8 cellular contexts compared by ENCODE assay signal in the genomic region with DNA sequence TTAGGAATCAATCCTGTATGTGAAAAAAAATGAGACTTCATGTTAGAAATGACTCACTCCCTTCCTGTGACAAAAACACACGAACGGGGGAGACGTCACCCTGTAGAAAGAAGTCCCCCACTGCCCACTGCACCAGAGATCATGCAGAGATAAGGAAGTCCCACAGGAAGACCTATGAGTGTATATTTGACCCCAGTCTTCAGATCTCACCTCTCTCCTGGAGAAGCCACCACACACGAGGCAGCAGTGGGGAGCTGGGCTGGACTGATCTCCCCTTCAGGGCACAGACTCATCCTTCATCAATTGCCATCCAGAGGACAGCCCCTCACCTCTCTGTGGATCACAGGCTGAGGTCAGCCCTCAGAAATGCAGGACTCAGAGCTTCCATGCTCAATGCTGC. TPM values are rescaled to one million over a fixed set of nuclear protein-coding genes. Genes with fewer than 3 reads are reported as not detected.
DNase-seq lines count a peak whose midpoint lies in the region; ATAC-seq, FAIRE-seq and TF ChIP-seq lines count a peak whose summit lies in the region.
"Not testable (repeated sequence)": the region's sequence is repeated elsewhere in the genome, so short reads cannot be mapped to it uniquely, and the experiment has no call there.

No MANE protein-coding gene starts in this region.

- not testable (repeated sequence) for H3K56ac ChIP-seq in IMR-90 (ENCODE audit: extremely low read depth, insufficient read depth, low read length); mesendoderm (ENCODE audit: low read length)

- TF ChIP-seq CTCF in IMR-90 (conservative IDR thresholded peaks at IDR 0.05; ENCODE audit: low read depth, low read length); activated B cell treated with CpG ODN at 0.5 μM for 24 hours (IDR thresholded peaks at IDR 0.05); astrocyte (IDR thresholded peaks at IDR 0.05; ENCODE audit: insufficient read depth, low read depth, low read length); fibroblast of lung (conservative IDR thresholded peaks at IDR 0.05 in 1 of 2, IDR thresholded peaks at IDR 0.05 in 1 of 2; ENCODE audit: low read depth in 1 of 2, low read length in 2 of 2): not testable (repeated sequence)

- peaks cover 13% of the 10 kb centered on the region for H3K36me3 ChIP-seq in CD8-positive, alpha-beta memory T cell (ENCODE audit: insufficient read depth, low read length)
- peaks cover 21% of the 10 kb centered on the region for H3K36me3 ChIP-seq in IMR-90 (ENCODE audit: control insufficient read depth, insufficient read depth, low read length)
- H3K36me3 ChIP-seq in astrocyte (ENCODE audit: insufficient read depth, low read length); fibroblast of lung (ENCODE audit: control insufficient read depth, insufficient read depth, low read length); mesendoderm (ENCODE audit: control insufficient read depth, insufficient read depth, low read length): not testable (repeated sequence)

- H4K8ac ChIP-seq in IMR-90 (ENCODE audit: low read depth in 2 of 2, low read length in 2 of 2) = peak overlapping the region in 1 of 2 experiments; percentile 42; a peak in 2 of 4 replicates
- H4K8ac ChIP-seq in mesendoderm (ENCODE audit: low read depth, low read length) = not testable (repeated sequence)

- H2BK5ac ChIP-seq in IMR-90 (ENCODE audit: low read depth, low read length, poor library complexity, severe bottlenecking); mesendoderm (ENCODE audit: low read length): not testable (repeated sequence)

- H3K9me1 ChIP-seq in IMR-90 (ENCODE audit: insufficient read depth, low read length) = not testable (repeated sequence)

- not testable (repeated sequence) for H2BK20ac ChIP-seq in IMR-90 (ENCODE audit: low read depth, low read length)

- peak overlapping the region; percentile 57 to 94 (median 87) for H3K27ac Mint-ChIP-seq in CD8-positive, alpha-beta memory T cell
- H3K27ac Mint-ChIP-seq in activated B cell treated with CpG ODN at 0.5 μM for 24 hours = peak overlapping the region; percentile 46
- H3K27ac Mint-ChIP-seq in activated T-cell treated with anti-CD3 and anti-CD28 coated beads, Interleukin-2, amount 50 U/mL, for 72 hours = peak overlapping the region; percentile 81
- peak overlapping the region; percentile 50 for H3K27ac Mint-ChIP-seq in astrocyte (ENCODE audit: unreplicated experiment)

- H3K4me1 ChIP-seq in CD8-positive, alpha-beta memory T cell (ENCODE audit: insufficient read depth, low read length); astrocyte (ENCODE audit: insufficient read depth, low read length); fibroblast of lung (ENCODE audit: control insufficient read depth, extremely low read depth, insufficient read depth, low read length); mesendoderm (ENCODE audit: control insufficient read depth, low read depth, low read length): not testable (repeated sequence)
- peaks cover 12% of the 10 kb centered on the region for H3K4me1 ChIP-seq in IMR-90 (ENCODE audit: control insufficient read depth, insufficient read depth, low read length)

- not testable (repeated sequence) for H4K5ac ChIP-seq in IMR-90 (ENCODE audit: low read depth, low read length); mesendoderm (ENCODE audit: low read length)

- not testable (repeated sequence) for TF ChIP-seq POLR2A in IMR-90 (IDR thresholded peaks at IDR 0.05; ENCODE audit: low read depth, low read length)

- not testable (repeated sequence) for H2AK9ac ChIP-seq in IMR-90 (replicated peaks; ENCODE audit: low read depth, low read length, poor library complexity)

- not testable (repeated sequence) for H3K79me2 ChIP-seq in astrocyte (ENCODE audit: insufficient read depth, low read length); fibroblast of lung (ENCODE audit: control insufficient read depth, insufficient read depth, low read length); mesendoderm (ENCODE audit: control insufficient read depth, insufficient read depth, low read length)

- intact Hi-C loops in IMR-90 (cut with micrococcal nuclease); activated B cell treated with CpG ODN at 0.5 μM for 24 hours (cut with micrococcal nuclease): not testable (repeated sequence)

- not testable (repeated sequence) for BruUV-seq in IMR-90 (replicated peaks; lab: Mats Ljungman, UMichigan)

- peaks cover 21 to 60% (median 46%) of the 10 kb centered on the region in 3 donors for H3K36me3 Mint-ChIP-seq in CD8-positive, alpha-beta memory T cell
- H3K36me3 Mint-ChIP-seq in activated B cell treated with CpG ODN at 0.5 μM for 24 hours (ENCODE audit: low read depth) (peaks cover 76% of the 10 kb centered on the region), astrocyte (ENCODE audit: low read depth, unreplicated experiment) (peaks cover 54% of the 10 kb centered on the region)
- peaks cover 31 to 67% of the 10 kb centered on the region in 2 donors for H3K36me3 Mint-ChIP-seq in activated T-cell treated with anti-CD3 and anti-CD28 coated beads, Interleukin-2, amount 50 U/mL, for 72 hours (ENCODE audit: insufficient read depth in 2 of 2)

- in situ Hi-C loops in IMR-90 (cut with MboI; ENCODE audit: low sequenced_read_pairs) = not testable (repeated sequence)

- H4K91ac ChIP-seq in IMR-90 (ENCODE audit: insufficient read depth, low read depth, low read length) = not testable (repeated sequence)

- not testable (repeated sequence) for H3K9ac ChIP-seq in IMR-90 (ENCODE audit: low read depth, low read length); astrocyte (ENCODE audit: low read length); fibroblast of lung (ENCODE audit: insufficient read depth, low read length); mesendoderm (ENCODE audit: low read length)

- H3K14ac ChIP-seq in IMR-90 (replicated peaks; ENCODE audit: low read depth, low read length) = not testable (repeated sequence)

- H3K4me1 Mint-ChIP-seq in CD8-positive, alpha-beta memory T cell = peaks cover 21 to 42% (median 28%) of the 10 kb centered on the region in 3 donors
- H3K4me1 Mint-ChIP-seq in activated B cell treated with CpG ODN at 0.5 μM for 24 hours = not testable (repeated sequence)
- H3K4me1 Mint-ChIP-seq in activated T-cell treated with anti-CD3 and anti-CD28 coated beads, Interleukin-2, amount 50 U/mL, for 72 hours (ENCODE audit: low read depth) = peaks cover 28% of the 10 kb centered on the region
- H3K4me1 Mint-ChIP-seq in astrocyte (ENCODE audit: low read depth, unreplicated experiment) = peaks cover 15% of the 10 kb centered on the region

- H3K4ac ChIP-seq in IMR-90 (ENCODE audit: low read depth, low read length); mesendoderm (ENCODE audit: low read depth, low read length): not testable (repeated sequence)

- H2BK120ac ChIP-seq in IMR-90 (ENCODE audit: low read depth, low read length); mesendoderm (ENCODE audit: low read depth, low read length): not testable (repeated sequence)

- H3K27me3 ChIP-seq in CD8-positive, alpha-beta memory T cell (ENCODE audit: insufficient read depth, low read length, poor library complexity, severe bottlenecking); IMR-90 (ENCODE audit: control insufficient read depth, insufficient read depth, low read length); astrocyte (ENCODE audit: insufficient read depth, low read length); fibroblast of lung (ENCODE audit: control insufficient read depth, insufficient read depth, low read length); mesendoderm (ENCODE audit: insufficient read depth, low read length, poor library complexity): not testable (repeated sequence)

- H3K4me3 ChIP-seq in CD8-positive, alpha-beta memory T cell (ENCODE audit: low read length); IMR-90 (ENCODE audit: insufficient read depth, low read depth, low read length); astrocyte (ENCODE audit: insufficient read depth, low read depth, low read length); fibroblast of lung (replicated peaks in 1 of 4; ENCODE audit: control extremely low read depth in 1 of 4, insufficient read depth in 1 of 4, low read depth in 3 of 4, low read length in 4 of 4); mesendoderm (ENCODE audit: low read length): not testable (repeated sequence)

- not testable (repeated sequence) for FAIRE-seq in astrocyte (lab: Jason Lieb, UNC)

- not testable (repeated sequence) for H2AFZ ChIP-seq in IMR-90 (replicated peaks; ENCODE audit: low read length, poor library complexity); astrocyte (ENCODE audit: low read depth, low read length); fibroblast of lung (ENCODE audit: low read length)

- DNase-seq in CD8-positive, alpha-beta memory T cell = peak in 4 of 5 donors; percentile 13 to 59 (median 32)
- DNase-seq in IMR-90 (peak; percentile 73), astrocyte (ENCODE audit: low read depth) (peak; percentile 10), fibroblast of lung (ENCODE audit: low read depth in 2 of 2) (peak; percentile 5 to 18), mesendoderm (peak; percentile 85)
- not testable (repeated sequence) for DNase-seq in activated B cell treated with CpG ODN at 0.5 μM for 24 hours
- peak; percentile 50 to 56 for DNase-seq in activated T-cell treated with anti-CD3 and anti-CD28 coated beads, Interleukin-2, amount 50 U/mL, for 72 hours
- peak; percentile 8 for DNase-seq in stimulated activated CD4-positive, alpha-beta T cell treated with anti-CD3 and anti-CD28 coated beads, Interleukin-4, amount 100 ng/mL, for 24 hours

- not testable (repeated sequence) for H3K79me1 ChIP-seq in IMR-90 (ENCODE audit: low read depth in 1 of 2, low read length in 2 of 2); mesendoderm (ENCODE audit: low read length)

- dilution Hi-C loops in IMR-90 (cut with HindIII; ENCODE audit: low sequenced_read_pairs, unreplicated experiment) = not testable (repeated sequence)

- not testable (repeated sequence) for H4K20me1 ChIP-seq in IMR-90 (ENCODE audit: insufficient read depth, low read length); astrocyte (ENCODE audit: insufficient read depth, low read length); fibroblast of lung (ENCODE audit: control insufficient read depth, extremely low read depth, insufficient read depth, low read length)

- H3K27me3 Mint-ChIP-seq in CD8-positive, alpha-beta memory T cell; activated B cell treated with CpG ODN at 0.5 μM for 24 hours; activated T-cell treated with anti-CD3 and anti-CD28 coated beads, Interleukin-2, amount 50 U/mL, for 72 hours (ENCODE audit: low read depth); astrocyte (ENCODE audit: low read depth, unreplicated experiment): not testable (repeated sequence)

- CTCF ChIA-PET in CD8-positive, alpha-beta memory T cell (lab: Charles Lee); IMR-90 (lab: Yijun Ruan, JAX); activated B cell treated with CpG ODN at 0.5 μM for 24 hours (lab: Charles Lee): not testable (repeated sequence)

- not testable (repeated sequence) for H3K18ac ChIP-seq in IMR-90 (ENCODE audit: low read depth, low read length); mesendoderm (ENCODE audit: low read length)

- not testable (repeated sequence) for H3K9me3 ChIP-seq in CD8-positive, alpha-beta memory T cell (ENCODE audit: low read length); IMR-90 (ENCODE audit: control insufficient read depth, insufficient read depth, low read length); astrocyte (ENCODE audit: insufficient read depth, low read depth, low read length); fibroblast of lung (ENCODE audit: control insufficient read depth, insufficient read depth, low read depth, low read length)

- ATAC-seq in IMR-90 (ENCODE audit: low read depth) = peak; percentile 72
- ATAC-seq in activated B cell treated with CpG ODN at 0.5 μM for 24 hours (ENCODE audit: low read depth) = not testable (repeated sequence)
- ATAC-seq in activated T-cell treated with anti-CD3 and anti-CD28 coated beads, Interleukin-2, amount 50 U/mL, for 72 hours (replicated peaks in 1 of 2) = peak; percentile 96 to 97

- not testable (repeated sequence) for TF ChIP-seq RAD21 in IMR-90 (IDR thresholded peaks at IDR 0.05; ENCODE audit: low read length)

- not testable (repeated sequence) for H3K27ac ChIP-seq in CD8-positive, alpha-beta memory T cell (ENCODE audit: low read depth, low read length); IMR-90 (ENCODE audit: insufficient read depth, low read length); astrocyte (ENCODE audit: low read depth, low read length); fibroblast of lung (ENCODE audit: insufficient read depth, low read length); mesendoderm (ENCODE audit: low read depth, low read length)

- WGBS in IMR-90 (ENCODE audit: extremely low coverage in 2 of 2, insufficient read length in 1 of 2), 2 experiments = no CpG with 5 or more reads among the region's 4 CpGs
- no CpG with 5 or more reads among the region's 4 CpGs for WGBS in mesendoderm (ENCODE audit: extremely low coverage, insufficient coverage, low lambda C conversion rate)

- H2AK5ac ChIP-seq in IMR-90 (ENCODE audit: low read depth, low read length); mesendoderm (ENCODE audit: low read length): not testable (repeated sequence)

- POLR2A ChIA-PET in CD8-positive, alpha-beta memory T cell (lab: Charles Lee); IMR-90 (lab: Charles Lee; ENCODE audit: unreplicated experiment); activated B cell treated with CpG ODN at 0.5 μM for 24 hours (lab: Charles Lee): not testable (repeated sequence)

- H3K9me3 Mint-ChIP-seq in CD8-positive, alpha-beta memory T cell = peaks cover 0 to 17% (median 2%) of the 10 kb centered on the region in 5 donors
- H3K9me3 Mint-ChIP-seq in activated B cell treated with CpG ODN at 0.5 μM for 24 hours = not testable (repeated sequence)
- peaks cover 6 to 10% of the 10 kb centered on the region in 2 donors for H3K9me3 Mint-ChIP-seq in activated T-cell treated with anti-CD3 and anti-CD28 coated beads, Interleukin-2, amount 50 U/mL, for 72 hours
- H3K9me3 Mint-ChIP-seq in astrocyte (ENCODE audit: unreplicated experiment) = peaks cover 22% of the 10 kb centered on the region

- peak overlapping the region in 3 of 7 donors; percentile 14 to 49 (median 45) for H3K4me3 Mint-ChIP-seq in CD8-positive, alpha-beta memory T cell
- not testable (repeated sequence) for H3K4me3 Mint-ChIP-seq in activated B cell treated with CpG ODN at 0.5 μM for 24 hours; astrocyte (ENCODE audit: unreplicated experiment)
- H3K4me3 Mint-ChIP-seq in activated T-cell treated with anti-CD3 and anti-CD28 coated beads, Interleukin-2, amount 50 U/mL, for 72 hours = peak overlapping the region; percentile 36 to 40

- H3K4me2 ChIP-seq in IMR-90 (ENCODE audit: low read depth, low read length) (0 out of 2 replicates have a peak overlapping the region, but pooled peaks have one; percentile 12), astrocyte (ENCODE audit: low read length) (peak overlapping the region; percentile 8)
- H3K4me2 ChIP-seq in fibroblast of lung (ENCODE audit: extremely low read depth, insufficient read depth, low read length); mesendoderm (ENCODE audit: low read length): not testable (repeated sequence)

- H3K23ac ChIP-seq in IMR-90 (ENCODE audit: low read depth, low read length); mesendoderm (ENCODE audit: low read length): not testable (repeated sequence)

- not testable (repeated sequence) for H2BK15ac ChIP-seq in IMR-90 (ENCODE audit: low read depth, low read length); mesendoderm (replicated peaks; ENCODE audit: low read depth)

RNA-seq across cellular contexts. Expression of a gene that starts 18.9 kb away (rescaled TPM):
- total RNA-seq in CD8-positive, alpha-beta memory T cell = 10 to 100 TPM; 21.9 to 24.2 TPM
- polyA plus RNA-seq in CD8-positive, alpha-beta memory T cell = 44.5 TPM
- total RNA-seq in IMR-90 (2012; rRNA removed) (8.1 and 8.8 TPM in 2 replicates), activated B cell treated with CpG ODN at 0.5 μM for 24 hours (33.5 and 41.9 TPM in 2 replicates), astrocyte (18.8 and 21.1 TPM in 2 replicates), fibroblast of lung (10.8 and 14.5 TPM in 2 replicates)
- polyA plus RNA-seq in IMR-90 (2012; rRNA removed) (3.8 and 4.0 TPM in 2 replicates), fibroblast of lung (6.9 and 7.0 TPM in 2 replicates)
- 1.2 and 1.7 TPM in 2 replicates for polyA plus RNA-seq in IMR-90 (2012; cell fraction: cytosol; rRNA removed)
- polyA plus RNA-seq in IMR-90 (2012; cell fraction: nucleus; rRNA removed; ENCODE audit: low replicate concordance) = 1.5 and 8.7 TPM in 2 replicates
- total RNA-seq in activated T-cell treated with anti-CD3 and anti-CD28 coated beads, Interleukin-2, amount 50 U/mL, for 72 hours = 10 to 100 TPM; 21.3 to 24.7 TPM
- 4.2 and 4.3 TPM in 2 replicates for polyA plus RNA-seq in fibroblast of lung (2012)
- 6.6 and 27.1 TPM in 2 replicates for polyA minus RNA-seq in fibroblast of lung (ENCODE audit: low replicate concordance)
- 12.0 TPM for polyA plus RNA-seq in mesendoderm (2013, experiment 1 of 2)
- 13.8 TPM for polyA plus RNA-seq in mesendoderm (2013, experiment 2 of 2)
